Comparison of ENCODE assay signal across 8 cellular contexts in the genomic region with DNA sequence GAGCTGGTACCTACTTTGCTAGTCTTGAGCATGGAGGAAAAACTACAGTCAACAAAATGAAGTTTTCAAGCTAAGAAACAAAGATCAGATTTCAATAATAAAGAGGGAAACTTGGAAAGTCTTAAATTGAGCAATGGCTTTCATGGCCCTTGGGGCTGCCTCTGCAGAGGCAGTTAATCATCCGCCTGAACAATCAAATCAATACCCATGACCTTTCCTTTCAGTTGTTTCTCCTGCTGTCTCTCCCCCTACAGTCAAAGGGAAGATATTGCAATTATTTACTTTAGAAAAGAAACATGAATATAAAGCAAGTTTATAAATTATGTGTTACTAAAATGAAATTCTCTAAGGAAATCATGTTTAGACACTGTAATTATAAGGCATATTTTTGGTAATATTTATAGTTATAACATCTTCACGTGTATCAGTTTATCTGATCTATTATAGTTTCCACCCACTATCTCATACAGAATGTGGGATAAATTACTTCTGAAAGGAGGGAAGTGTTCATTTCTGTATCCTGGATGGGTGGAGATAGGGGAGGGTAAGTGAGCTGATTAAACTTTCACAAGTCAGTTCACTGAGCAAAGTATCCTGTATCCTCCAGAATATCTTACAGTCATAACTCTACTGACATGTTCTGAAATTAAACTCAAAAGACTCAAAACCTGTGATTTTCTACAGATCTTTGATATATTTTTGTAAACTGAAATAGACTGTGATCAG.
DNase-seq lines count a peak whose midpoint lies in the region; TF ChIP-seq lines count a peak whose summit lies in the region.
"Had no signal": no experiment of that assay in that cellular context is flagged by ENCODE, and none has a peak within 500 bp of the region (broad histone marks: within the 10 kb centered on the region; RNA-seq: fewer than 3 reads in every experiment).

No MANE protein-coding gene starts in this region.

- no peak overlapping the region for H3K27ac ChIP-seq in mesendoderm (ENCODE audit: low read depth, low read length)
- H3K27ac ChIP-seq: suprapubic skin had no signal

- no peaks in the 10 kb centered on the region for H3K36me3 ChIP-seq in mesendoderm (ENCODE audit: control insufficient read depth, insufficient read depth, low read length)
- H3K36me3 ChIP-seq: suprapubic skin had no signal

- H3K4me1 ChIP-seq in mesendoderm (ENCODE audit: control insufficient read depth, low read depth, low read length), result peaks cover 7% of the 10 kb centered on the region
- H3K4me1 ChIP-seq: suprapubic skin had no signal

- peak; percentile 73 for TF ChIP-seq CTCF in HFFc6 (IDR thresholded peaks at IDR 0.05)

- H3K9ac ChIP-seq in mesendoderm (ENCODE audit: low read length), result no peak overlapping the region

- H4K8ac ChIP-seq in mesendoderm (ENCODE audit: low read depth, low read length), result no peak overlapping the region

- peak overlapping the region; percentile 72 for H4K5ac ChIP-seq in mesendoderm (ENCODE audit: low read length)

- H3K79me1 ChIP-seq in mesendoderm (ENCODE audit: low read length), result no peaks in the 10 kb centered on the region

- H3K27ac Mint-ChIP-seq in HFFc6, result no peak overlapping the region
- peak overlapping the region; percentile 12 for H3K27ac Mint-ChIP-seq in activated naive CD8-positive, alpha-beta T cell treated with anti-CD3 and anti-CD28 coated beads for 36 hours

- H3K27me3 ChIP-seq in mesendoderm (ENCODE audit: insufficient read depth, low read length, poor library complexity), result no peaks in the 10 kb centered on the region
- H3K27me3 ChIP-seq: suprapubic skin had no signal

- DNase-seq in ELR (ENCODE audit: low read depth) (peak; percentile 29), HFFc6 (no peak), mesendoderm (peak; percentile 47), DMS153 treated with DMSO at 0.1 percent for 48 hours (lab: John Stamatoyannopoulos, UW; ENCODE audit: unreplicated experiment) (no peak), A172 (ENCODE audit: low spot score) (no peak)
- no peak for DNase-seq in activated naive CD8-positive, alpha-beta T cell treated with anti-CD3 and anti-CD28 coated beads for 36 hours
- DNase-seq in activated effector memory CD4-positive, alpha-beta T cell treated with anti-CD3 and anti-CD28 coated beads, Interleukin-2, amount 50 U/mL, for 16 hours, result no peak

- no peak overlapping the region for H3K4me2 ChIP-seq in mesendoderm (ENCODE audit: low read length)

- H3K27me3 Mint-ChIP-seq in HFFc6 (ENCODE audit: insufficient read depth), result peaks cover 2% of the 10 kb centered on the region; the same call in 1 of the 2 replicates
- peaks cover 25% of the 10 kb centered on the region for H3K27me3 Mint-ChIP-seq in activated naive CD8-positive, alpha-beta T cell treated with anti-CD3 and anti-CD28 coated beads for 36 hours

- H3K36me3 Mint-ChIP-seq in HFFc6 (ENCODE audit: low read depth), result no peaks in the 10 kb centered on the region
- no peaks in the 10 kb centered on the region for H3K36me3 Mint-ChIP-seq in activated naive CD8-positive, alpha-beta T cell treated with anti-CD3 and anti-CD28 coated beads for 36 hours

- no peak overlapping the region for H3K4ac ChIP-seq in mesendoderm (ENCODE audit: low read depth, low read length)

- no peaks in the 10 kb centered on the region for H3K9me3 Mint-ChIP-seq in HFFc6
- H3K9me3 Mint-ChIP-seq in activated naive CD8-positive, alpha-beta T cell treated with anti-CD3 and anti-CD28 coated beads for 36 hours, result no peaks in the 10 kb centered on the region

- H3K79me2 ChIP-seq in mesendoderm (ENCODE audit: control insufficient read depth, insufficient read depth, low read length), result no peaks in the 10 kb centered on the region

- H3K4me3 ChIP-seq in mesendoderm (ENCODE audit: low read length), result no peak overlapping the region
- H3K4me3 ChIP-seq: suprapubic skin had no signal

- H2BK5ac ChIP-seq in mesendoderm (ENCODE audit: low read length), result peak overlapping the region; percentile 78

- H3K18ac ChIP-seq in mesendoderm (ENCODE audit: low read length), result no peak overlapping the region

- no peak overlapping the region for H2BK120ac ChIP-seq in mesendoderm (ENCODE audit: low read depth, low read length)

- H2AK5ac ChIP-seq in mesendoderm (ENCODE audit: low read length), result no peak overlapping the region

- peaks cover 14% of the 10 kb centered on the region for H3K4me1 Mint-ChIP-seq in HFFc6 (ENCODE audit: low read depth)
- H3K4me1 Mint-ChIP-seq in activated naive CD8-positive, alpha-beta T cell treated with anti-CD3 and anti-CD28 coated beads for 36 hours, result peaks cover 17% of the 10 kb centered on the region

- H3K23ac ChIP-seq in mesendoderm (ENCODE audit: low read length), result no peak overlapping the region

- H3K56ac ChIP-seq in mesendoderm (ENCODE audit: low read length), result peak overlapping the region; percentile 58

- WGBS in mesendoderm (ENCODE audit: extremely low coverage, insufficient coverage, low lambda C conversion rate), result no CpG with 5 or more reads among the region's 2 CpGs

- H3K4me3 Mint-ChIP-seq in HFFc6, result no peak overlapping the region
- no peak overlapping the region for H3K4me3 Mint-ChIP-seq in activated naive CD8-positive, alpha-beta T cell treated with anti-CD3 and anti-CD28 coated beads for 36 hours

- no peak overlapping the region for H2BK15ac ChIP-seq in mesendoderm (replicated peaks; ENCODE audit: low read depth)

Comparison
In these comparisons a context has a peak if more than half of its experiments do, and no peak if none do; other contexts are left out.
1. DNase-seq: peak in ELR (single experiment) and mesendoderm (single experiment); none in HFFc6 (single experiment), activated naive CD8-positive, alpha-beta T cell treated with anti-CD3 and anti-CD28 coated beads for 36 hours (single experiment), activated effector memory CD4-positive, alpha-beta T cell treated with anti-CD3 and anti-CD28 coated beads, Interleukin-2, amount 50 U/mL, for 16 hours (single experiment), DMS153 treated with DMSO at 0.1 percent for 48 hours (single experiment) and A172 (single experiment).